Comparison of ENCODE assay signal across 20 cellular contexts in the genomic region with DNA sequence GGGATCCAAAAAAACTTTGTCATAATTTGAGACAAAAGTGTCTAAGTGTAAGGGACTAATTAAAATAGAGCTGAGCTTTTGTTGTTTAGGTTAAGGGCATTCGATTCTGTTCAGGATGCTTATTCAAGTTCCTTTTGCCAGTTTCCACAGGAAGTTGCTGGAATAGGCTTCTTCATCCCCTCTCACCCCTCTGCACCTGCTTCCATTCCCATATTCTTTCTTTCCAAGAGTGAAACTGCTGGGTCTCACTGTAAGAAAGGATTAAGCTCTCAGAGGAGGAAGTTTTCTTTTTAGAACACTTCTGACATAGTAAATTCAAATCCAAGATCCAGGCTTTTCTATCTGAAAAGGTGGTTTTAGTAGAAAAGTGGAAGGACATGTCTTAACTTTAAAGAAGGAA.
DNase-seq lines count a peak whose midpoint lies in the region; ATAC-seq, FAIRE-seq and TF ChIP-seq lines count a peak whose summit lies in the region.
"Had no signal": no experiment of that assay in that cellular context is flagged by ENCODE, and none has a peak within 500 bp of the region (broad histone marks: within the 10 kb centered on the region; RNA-seq: fewer than 3 reads in every experiment).

No MANE protein-coding gene starts in this region.

- no peak overlapping the region for H2BK15ac ChIP-seq in IMR-90 (ENCODE audit: low read depth, low read length)

- peak overlapping the region; percentile 54; the same call in 1 of the 2 replicates for H2BK120ac ChIP-seq in IMR-90 (ENCODE audit: low read depth, low read length)

- no CpG with 5 or more reads among the region's 1 CpG for WGBS in IMR-90 (ENCODE audit: extremely low coverage in 2 of 2, insufficient read length in 1 of 2), 2 experiments

- TF ChIP-seq CTCF in IMR-90 (conservative IDR thresholded peaks at IDR 0.05; ENCODE audit: low read depth, low read length), result no peak
- TF ChIP-seq CTCF in MCF 10A (IDR thresholded peaks at IDR 0.05; ENCODE audit: unreplicated experiment), result no peak
- TF ChIP-seq CTCF in type B pancreatic cell (conservative IDR thresholded peaks at IDR 0.05), result no peak
- no peak for TF ChIP-seq CTCF in nephron progenitor cell (IDR thresholded peaks at IDR 0.05)
- TF ChIP-seq CTCF in kidney (IDR thresholded peaks at IDR 0.05; ENCODE audit: borderline replicate concordance, extremely low read depth, insufficient read depth), result no peak

- H2AK9ac ChIP-seq in IMR-90 (replicated peaks; ENCODE audit: low read depth, low read length, poor library complexity), result no peak overlapping the region

- no peak overlapping the region for H4K5ac ChIP-seq in IMR-90 (ENCODE audit: low read depth, low read length)

- no peaks in the 10 kb centered on the region for H3K27me3 ChIP-seq in IMR-90 (ENCODE audit: control insufficient read depth, insufficient read depth, low read length)
- H3K27me3 ChIP-seq: testis had no signal

- H3K4me3 Mint-ChIP-seq in MCF 10A (ENCODE audit: unreplicated experiment) (no peak overlapping the region), type B pancreatic cell (no peak overlapping the region), nephron progenitor cell (no peak overlapping the region)
- H3K4me3 Mint-ChIP-seq: activated CD4-positive, alpha-beta memory T cell treated with anti-CD3 and anti-CD28 coated beads, Interleukin-2, amount 10 ng/mL, durations not matched to agents 7 days and 5 days; B cell; WTC11 had no signal

- no peak for ATAC-seq in IMR-90 (ENCODE audit: low read depth)
- ATAC-seq: WTC11 had no signal

- H3K36me3 Mint-ChIP-seq in MCF 10A (ENCODE audit: insufficient read depth, unreplicated experiment) (peaks cover 24% of the 10 kb centered on the region), type B pancreatic cell (peaks cover 51% of the 10 kb centered on the region), nephron progenitor cell (ENCODE audit: low read depth) (peaks cover 63% of the 10 kb centered on the region)

- in situ Hi-C loops in IMR-90 (cut with MboI; ENCODE audit: low sequenced_read_pairs), result no loop called here

- H4K8ac ChIP-seq in IMR-90 (ENCODE audit: low read depth in 2 of 2, low read length in 2 of 2), result no peak overlapping the region; a peak in 1 of 4 replicates

- H4K20me1 ChIP-seq in IMR-90 (ENCODE audit: insufficient read depth, low read length), result no peaks in the 10 kb centered on the region

- 0 out of 2 replicates have a peak overlapping the region, but pooled peaks have one; percentile 17 for H2BK20ac ChIP-seq in IMR-90 (ENCODE audit: low read depth, low read length)

- TF ChIP-seq POLR2A in IMR-90 (IDR thresholded peaks at IDR 0.05; ENCODE audit: low read depth, low read length), result no peak

- POLR2A ChIA-PET in IMR-90 (lab: Charles Lee; ENCODE audit: unreplicated experiment), result no interaction called here
- POLR2A ChIA-PET in MCF 10A (lab: Yijun Ruan, JAX), result interaction anchor here (0.6 to 1.5 kb wide), 5 partner anchors 11 to 452 kb away, joined by 3 to 7 read pairs (median 3); no protein-coding TSS in a partner anchor

- CTCF ChIA-PET in IMR-90 (lab: Yijun Ruan, JAX), result interaction anchor here (1.3 kb wide), 1 partner anchor 13 kb away, joined by 3 read pairs; no protein-coding TSS in a partner anchor
- CTCF ChIA-PET in MCF 10A (lab: Yijun Ruan, JAX), result interaction anchor here (0.7 to 1.6 kb wide), 6 partner anchors 31 to 501 kb away, joined by 3 to 5 read pairs (median 4); a partner anchor contains a TSS

- H3K9me3 Mint-ChIP-seq in MCF 10A (ENCODE audit: unreplicated experiment), result no peaks in the 10 kb centered on the region
- H3K9me3 Mint-ChIP-seq in type B pancreatic cell, result peaks cover 5% of the 10 kb centered on the region
- peaks cover 4% of the 10 kb centered on the region for H3K9me3 Mint-ChIP-seq in nephron progenitor cell
- H3K9me3 Mint-ChIP-seq: activated CD4-positive, alpha-beta memory T cell treated with anti-CD3 and anti-CD28 coated beads, Interleukin-2, amount 10 ng/mL, durations not matched to agents 7 days and 5 days; WTC11 had no signal

- H3K56ac ChIP-seq in IMR-90 (ENCODE audit: extremely low read depth, insufficient read depth, low read length), result no peak overlapping the region

- H3K14ac ChIP-seq in IMR-90 (replicated peaks; ENCODE audit: low read depth, low read length), result no peak overlapping the region

- H2BK5ac ChIP-seq in IMR-90 (ENCODE audit: low read depth, low read length, poor library complexity, severe bottlenecking), result no peak overlapping the region

- H3K9me3 ChIP-seq in IMR-90 (ENCODE audit: control insufficient read depth, insufficient read depth, low read length), result no peaks in the 10 kb centered on the region
- no peaks in the 10 kb centered on the region for H3K9me3 ChIP-seq in kidney (ENCODE audit: control insufficient read depth in 1 of 2, low read length in 2 of 2)
- H3K9me3 ChIP-seq: testis had no signal

- dilution Hi-C loops in IMR-90 (cut with HindIII; ENCODE audit: low sequenced_read_pairs, unreplicated experiment), result no loop called here

- H3K4me3 ChIP-seq in IMR-90 (ENCODE audit: insufficient read depth, low read depth, low read length) (no peak overlapping the region), kidney (ENCODE audit: low read length in 2 of 2) (no peak overlapping the region)
- H3K4me3 ChIP-seq: coronary artery, testis had no signal

- H3K9ac ChIP-seq in IMR-90 (ENCODE audit: low read depth, low read length) (no peak overlapping the region), kidney (ENCODE audit: low read length in 2 of 2) (no peak overlapping the region)

- peak overlapping the region; percentile 14; the same call in 1 of the 2 replicates for H3K4ac ChIP-seq in IMR-90 (ENCODE audit: low read depth, low read length)

- H3K23ac ChIP-seq in IMR-90 (ENCODE audit: low read depth, low read length), result peak overlapping the region; percentile 33; the same call in 1 of the 2 replicates

- H3K27me3 Mint-ChIP-seq in MCF 10A (ENCODE audit: insufficient read depth, unreplicated experiment), result no peaks in the 10 kb centered on the region
- no peaks in the 10 kb centered on the region for H3K27me3 Mint-ChIP-seq in type B pancreatic cell
- no peaks in the 10 kb centered on the region for H3K27me3 Mint-ChIP-seq in nephron progenitor cell (ENCODE audit: low read depth, poor library complexity)
- H3K27me3 Mint-ChIP-seq: activated CD4-positive, alpha-beta memory T cell treated with anti-CD3 and anti-CD28 coated beads, Interleukin-2, amount 10 ng/mL, durations not matched to agents 7 days and 5 days; B cell had no signal

- TF ChIP-seq RAD21 in IMR-90 (IDR thresholded peaks at IDR 0.05; ENCODE audit: low read length), result no peak

- peaks cover 4% of the 10 kb centered on the region for H3K36me3 ChIP-seq in IMR-90 (ENCODE audit: control insufficient read depth, insufficient read depth, low read length)
- peaks cover 0 to 3% of the 10 kb centered on the region in 2 donors for H3K36me3 ChIP-seq in kidney (ENCODE audit: control insufficient read depth in 1 of 2, insufficient read depth in 2 of 2, low read length in 2 of 2)

- H3K9me1 ChIP-seq in IMR-90 (ENCODE audit: insufficient read depth, low read length), result peaks cover 8% of the 10 kb centered on the region

- H4K91ac ChIP-seq in IMR-90 (ENCODE audit: insufficient read depth, low read depth, low read length), result no peak overlapping the region

- peaks cover 11% of the 10 kb centered on the region for H3K4me1 ChIP-seq in IMR-90 (ENCODE audit: control insufficient read depth, insufficient read depth, low read length)
- no peaks in the 10 kb centered on the region for H3K4me1 ChIP-seq in kidney (ENCODE audit: control insufficient read depth in 1 of 2, insufficient read depth in 1 of 2, low read depth in 1 of 2, low read length in 2 of 2)

- FAIRE-seq in kidney (lab: Jason Lieb, UNC), result no peak

- BruUV-seq in IMR-90 (replicated peaks; lab: Mats Ljungman, UMichigan), result no TSS peak
- BruUV-seq in MCF 10A (replicated peaks; lab: Mats Ljungman, UMichigan), result no TSS peak

- peaks cover 3 to 6% of the 10 kb centered on the region in 2 experiments; a peak in 1 of 4 replicates for H3K79me1 ChIP-seq in IMR-90 (ENCODE audit: low read depth in 1 of 2, low read length in 2 of 2)

- peak overlapping the region; percentile 25; the same call in 1 of the 2 replicates for H3K4me2 ChIP-seq in IMR-90 (ENCODE audit: low read depth, low read length)

- H3K4me1 Mint-ChIP-seq in MCF 10A (ENCODE audit: insufficient read depth, unreplicated experiment), result peaks cover 17% of the 10 kb centered on the region
- H3K4me1 Mint-ChIP-seq in type B pancreatic cell (ENCODE audit: unreplicated experiment), result peaks cover 15% of the 10 kb centered on the region
- no peaks in the 10 kb centered on the region for H3K4me1 Mint-ChIP-seq in nephron progenitor cell
- H3K4me1 Mint-ChIP-seq: activated CD4-positive, alpha-beta memory T cell treated with anti-CD3 and anti-CD28 coated beads, Interleukin-2, amount 10 ng/mL, durations not matched to agents 7 days and 5 days; B cell had no signal

- no peak overlapping the region for H3K18ac ChIP-seq in IMR-90 (ENCODE audit: low read depth, low read length)

- no peak overlapping the region for H3K27ac ChIP-seq in IMR-90 (ENCODE audit: insufficient read depth, low read length)
- H3K27ac ChIP-seq in kidney (ENCODE audit: low read depth in 2 of 2, low read length in 2 of 2), result no peak overlapping the region

- intact Hi-C loops in IMR-90 (cut with micrococcal nuclease), result loop anchor here (10.0 kb wide), 1 partner anchor 166 kb away; a partner anchor contains a TSS
- intact Hi-C loops in MCF 10A (cut with micrococcal nuclease), result no loop called here
- intact Hi-C loops in kidney (cut with DNase I), result no loop called here

- no peak for DNase-seq in IMR-90
- DNase-seq in MCF 10A (ENCODE audit: unreplicated experiment), result no peak
- DNase-seq in lung microvascular endothelial cell (ENCODE audit: low read depth in 2 of 2), result peak; percentile 21 to 36
- DNase-seq in type B pancreatic cell (ENCODE audit: extremely low spot score, unreplicated experiment), result no peak
- no peak for DNase-seq in AML-193 (lab: John Stamatoyannopoulos, UW)
- DNase-seq in nephron progenitor cell, result no peak
- no peak for DNase-seq in kidney
- DNase-seq: activated CD4-positive, alpha-beta memory T cell treated with anti-CD3 and anti-CD28 coated beads, Interleukin-2, amount 10 ng/mL, durations not matched to agents 7 days and 5 days; activated naive CD4-positive, alpha-beta T cell treated with anti-CD3 and anti-CD28 coated beads, Interleukin-2, amount 50 U/mL, for 16 hours; activated T-cell treated with anti-CD3 and anti-CD28 coated beads, Interleukin-2, amount 50 U/mL, for 1 hour; GOT3; left cardiac atrium; NCI-H146; NCI-H2171; NCI-H526 treated with DMSO at 0.1 percent for 48 hours; SHP77 treated with DMSO at 0.1 percent for 48 hours; testis had no signal

- no peak overlapping the region for H2AK5ac ChIP-seq in IMR-90 (ENCODE audit: low read depth, low read length)

- H2AFZ ChIP-seq in IMR-90 (replicated peaks; ENCODE audit: low read length, poor library complexity), result no peak overlapping the region

- H3K27ac Mint-ChIP-seq in MCF 10A (ENCODE audit: low read depth, unreplicated experiment) (peak overlapping the region; percentile 54), type B pancreatic cell (peak overlapping the region; percentile 68), nephron progenitor cell (no peak overlapping the region)
- H3K27ac Mint-ChIP-seq: activated CD4-positive, alpha-beta memory T cell treated with anti-CD3 and anti-CD28 coated beads, Interleukin-2, amount 10 ng/mL, durations not matched to agents 7 days and 5 days; B cell had no signal

TF ChIP-seq in IMR-90, 13 proteins besides CTCF, POLR2A, EP300 and RAD21 (continues in another document):
- TF ChIP-seq SMC3 (IDR thresholded peaks at IDR 0.05; ENCODE audit: low read depth, low read length), result no peak

Comparison
In these comparisons a context has a peak if more than half of its experiments do, and no peak if none do; other contexts are left out.
1. DNase-seq: peak in lung microvascular endothelial cell (2 of 2); none in IMR-90 (single experiment), MCF 10A (single experiment), type B pancreatic cell (single experiment), AML-193 (0 of 2), nephron progenitor cell (single experiment) and kidney (single experiment).